20 cellular contexts compared by ENCODE assay signal in the genomic region with DNA sequence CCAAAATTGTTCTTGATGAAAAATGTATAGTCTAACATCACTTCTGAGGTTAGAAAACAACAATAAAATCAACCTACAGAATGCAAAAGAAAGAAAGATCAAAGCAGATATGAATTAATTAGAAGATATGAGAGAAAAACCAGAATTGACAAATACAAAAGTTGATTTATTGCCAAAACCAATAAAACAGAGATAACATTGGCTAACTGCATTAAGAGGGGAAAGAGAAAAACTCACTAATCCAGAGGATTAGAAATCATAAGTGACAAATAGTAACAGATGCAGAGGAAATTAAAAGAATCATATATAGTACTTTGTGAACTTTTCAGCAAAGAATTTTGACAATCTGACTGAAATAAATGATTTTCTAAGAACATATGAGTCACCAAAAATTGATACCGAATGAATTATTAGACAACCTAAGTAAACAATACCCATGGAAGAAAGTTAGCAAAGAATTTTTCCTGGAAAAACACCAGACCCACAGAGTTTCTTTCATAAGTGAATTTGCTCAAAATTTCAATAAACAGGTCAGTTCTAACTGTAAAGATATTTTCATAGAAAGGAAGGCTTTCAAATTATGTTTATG.
DNase-seq lines count a peak whose midpoint lies in the region; ATAC-seq, FAIRE-seq and TF ChIP-seq lines count a peak whose summit lies in the region.
"Had no signal": no experiment of that assay in that cellular context is flagged by ENCODE, and none has a peak within 500 bp of the region (broad histone marks: within the 10 kb centered on the region; RNA-seq: fewer than 3 reads in every experiment).

No MANE protein-coding gene starts in this region.

- no peak for TF ChIP-seq RAD21 in K562 (CRISPR knock-in tag; conservative IDR thresholded peaks at IDR 0.05 in 1 of 2, IDR thresholded peaks at IDR 0.05 in 1 of 2)

- CTCF ChIA-PET in Panc1 (lab: Charles Lee) (no interaction called here), K562 (lab: Yijun Ruan, JAX; ENCODE audit: low intra/inter-chr PET ratio) (no interaction called here)

- H3K27me3 ChIP-seq in Panc1 (ENCODE audit: control insufficient read depth, insufficient read depth, low read length): no peaks in the 10 kb centered on the region
- no peaks in the 10 kb centered on the region for H3K27me3 ChIP-seq in K562 (ENCODE audit: control insufficient read depth in 2 of 2, insufficient read depth in 2 of 2, low read length in 2 of 2)
- H3K27me3 ChIP-seq in smooth muscle cell (ENCODE audit: low read depth): no peaks in the 10 kb centered on the region
- no peaks in the 10 kb centered on the region for H3K27me3 ChIP-seq in H9 (ENCODE audit: insufficient read depth, low read length)
- H3K27me3 ChIP-seq: MG63, SJSA1 had no signal

- H3K36me3 Mint-ChIP-seq in H9 (ENCODE audit: insufficient read depth in 1 of 3, low read depth in 3 of 3): peaks cover 5 to 15% (median 9%) of the 10 kb centered on the region in 3 experiments; a peak in 6 of 7 replicates
- peaks cover 14 to 21% of the 10 kb centered on the region in 2 donors for H3K36me3 Mint-ChIP-seq in stimulated activated naive B cell treated with anti-CD40 and anti-IgM and Interleukin-4, amounts not matched to agents 10 μg/mL and 1 μg/mL and 100 μg/mL, for 72 hours

- H2AK5ac ChIP-seq in H9 (ENCODE audit: insufficient read length, low read length): no peak overlapping the region

- H2BK5ac ChIP-seq in H9 (ENCODE audit: insufficient read length, low read length): no peak overlapping the region

- H3K14ac ChIP-seq in H9 (ENCODE audit: insufficient read depth, low read length): no peak overlapping the region

- H3K56ac ChIP-seq in H9 (ENCODE audit: insufficient read length, low read depth, low read length): no peak overlapping the region

- no peak overlapping the region for H3K4ac ChIP-seq in H9 (ENCODE audit: low read depth, low read length)

- H3K9me3 Mint-ChIP-seq in H9: peaks cover 10 to 12% of the 10 kb centered on the region in 2 experiments; a peak in 4 of 5 replicates
- H3K9me3 Mint-ChIP-seq in stimulated activated naive B cell treated with anti-CD40 and anti-IgM and Interleukin-4, amounts not matched to agents 10 μg/mL and 1 μg/mL and 100 μg/mL, for 72 hours: peaks cover 9 to 13% of the 10 kb centered on the region in 2 donors

- H3K79me2 ChIP-seq in K562 (ENCODE audit: control insufficient read depth, insufficient read depth, low read length) (no peaks in the 10 kb centered on the region), smooth muscle cell (ENCODE audit: low read depth) (peaks cover 45% of the 10 kb centered on the region), H9 (ENCODE audit: insufficient read depth, low read length) (no peaks in the 10 kb centered on the region)

- H3K9me3 ChIP-seq in Panc1 (ENCODE audit: control insufficient read depth, insufficient read depth, low read depth, low read length) (peaks cover 12% of the 10 kb centered on the region; the same call in 1 of the 2 replicates), K562 (replicated peaks; ENCODE audit: control insufficient read depth, insufficient read depth, low read depth, low read length) (no peaks in the 10 kb centered on the region), smooth muscle cell (replicated peaks; ENCODE audit: low read depth) (peaks cover 5% of the 10 kb centered on the region), H9 (ENCODE audit: control insufficient read depth, low read depth, low read length) (no peaks in the 10 kb centered on the region)

- POLR2A ChIA-PET in Panc1 (lab: Charles Lee): no interaction called here
- POLR2A ChIA-PET in K562 (lab: Yijun Ruan, JAX): interaction anchor here (1.5 kb wide), 1 partner anchor 13 kb away, joined by 3 read pairs; no protein-coding TSS in a partner anchor

- H3K4me1 Mint-ChIP-seq in H9: no peaks in the 10 kb centered on the region
- H3K4me1 Mint-ChIP-seq in stimulated activated naive B cell treated with anti-CD40 and anti-IgM and Interleukin-4, amounts not matched to agents 10 μg/mL and 1 μg/mL and 100 μg/mL, for 72 hours: peaks cover 0 to 6% of the 10 kb centered on the region in 2 donors

- H3K27ac Mint-ChIP-seq in H9: no peak overlapping the region
- H3K27ac Mint-ChIP-seq in stimulated activated naive B cell treated with anti-CD40 and anti-IgM and Interleukin-4, amounts not matched to agents 10 μg/mL and 1 μg/mL and 100 μg/mL, for 72 hours: no peak overlapping the region
- H3K27ac Mint-ChIP-seq: HFFc6 had no signal

- H3K9ac ChIP-seq in K562 (ENCODE audit: insufficient read depth in 1 of 2, low read depth in 2 of 2, low read length in 2 of 2): no peak overlapping the region
- H3K9ac ChIP-seq in smooth muscle cell (ENCODE audit: low read depth): no peak overlapping the region
- no peak overlapping the region for H3K9ac ChIP-seq in H9 (ENCODE audit: extremely low read depth, insufficient read length, low read length)
- H3K9ac ChIP-seq: GM23248 had no signal

- no peaks in the 10 kb centered on the region for H3K9me1 ChIP-seq in K562 (ENCODE audit: control insufficient read depth, insufficient read depth, low read length)

- H3K27ac ChIP-seq in Panc1 (ENCODE audit: low read length) (no peak overlapping the region; the same call in 1 of the 2 replicates), K562 (ENCODE audit: extremely low read depth, low read depth, low read length) (no peak overlapping the region), smooth muscle cell (ENCODE audit: low read depth) (peak overlapping the region; percentile 10), H9 (ENCODE audit: insufficient read length, low read depth, low read length) (no peak overlapping the region)
- H3K27ac ChIP-seq: GM23248, HL-60, SJSA1 had no signal

- no peak for TF ChIP-seq POLR2A in K562 (conservative IDR thresholded peaks at IDR 0.05)

- intact Hi-C loops in Panc1 (cut with micrococcal nuclease; ENCODE audit: unreplicated experiment): no loop called here
- intact Hi-C loops in K562 (cut with micrococcal nuclease): no loop called here

- H3K18ac ChIP-seq in H9 (ENCODE audit: insufficient read length, low read depth, low read length): no peak overlapping the region

- no peak overlapping the region for H2BK120ac ChIP-seq in H9 (ENCODE audit: low read depth, low read length, poor library complexity, severe bottlenecking)

- H3K4me3 Mint-ChIP-seq in H9: no peak overlapping the region
- no peak overlapping the region for H3K4me3 Mint-ChIP-seq in stimulated activated naive B cell treated with anti-CD40 and anti-IgM and Interleukin-4, amounts not matched to agents 10 μg/mL and 1 μg/mL and 100 μg/mL, for 72 hours
- H3K4me3 Mint-ChIP-seq: HFFc6 had no signal

- no peak overlapping the region for H3K23ac ChIP-seq in H9 (ENCODE audit: insufficient read length, low read depth, low read length)

- H3K36me3 ChIP-seq in Panc1 (ENCODE audit: control insufficient read depth, insufficient read depth, low read length) (no peaks in the 10 kb centered on the region), K562 (ENCODE audit: control insufficient read depth, insufficient read depth, low read length) (no peaks in the 10 kb centered on the region), smooth muscle cell (ENCODE audit: low read depth) (no peaks in the 10 kb centered on the region)
- H3K36me3 ChIP-seq: SJSA1 had no signal

- H3K4me3 ChIP-seq in Panc1 (ENCODE audit: low read depth in 2 of 2, low read length in 2 of 2): no peak overlapping the region
- no peak overlapping the region for H3K4me3 ChIP-seq in K562
- H3K4me3 ChIP-seq in smooth muscle cell: no peak overlapping the region
- H3K4me3 ChIP-seq: GM23248, MG63, SJSA1 had no signal

- in situ Hi-C loops in Panc1 (cut with HindIII; ENCODE audit: low pct_unique_long_range_greater_than_20kb, low sequenced_read_pairs): no loop called here
- in situ Hi-C loops in K562 (cut with MboI): no loop called here

- no peak for DNase-seq in Panc1 (ENCODE audit: low read depth, low spot score)
- no peak for DNase-seq in K562 (ENCODE audit: extremely low read depth in 1 of 4, low spot score in 3 of 4)
- peak; percentile 51 for DNase-seq in iris pigment epithelial cell (ENCODE audit: low read depth)
- DNase-seq in smooth muscle cell (lab: John Stamatoyannopoulos, UW; ENCODE audit: unreplicated experiment): no peak
- DNase-seq in H9: no peak
- DNase-seq in SHP77 (lab: John Stamatoyannopoulos, UW): no peak
- no peak for DNase-seq in stimulated activated naive B cell treated with anti-CD40 and anti-IgM and Interleukin-4, amounts not matched to agents 10 μg/mL and 1 μg/mL and 100 μg/mL, for 72 hours
- no peak for DNase-seq in NCI-H510A treated with DMSO at 0.1 percent for 48 hours (lab: John Stamatoyannopoulos, UW)
- DNase-seq: C1 segment of cervical spinal cord, DMS53, GM23248, HFFc6, KBM-7, MG63, NCI-H1092 treated with DMSO at 0.1 percent for 48 hours, NCI-H187, NCI-H446, NCI-H748 treated with DMSO at 0.1 percent for 48 hours had no signal

- no peak overlapping the region for H4K5ac ChIP-seq in H9 (ENCODE audit: insufficient read length, low read depth, low read length)

- no peak overlapping the region for H2BK12ac ChIP-seq in H9 (ENCODE audit: insufficient read length, low read depth, low read length)

- ATAC-seq in Panc1 (no peak), K562 (no peak)
- ATAC-seq in stimulated activated naive B cell treated with anti-CD40 and anti-IgM and Interleukin-4, amounts not matched to agents 10 μg/mL and 1 μg/mL and 100 μg/mL, for 72 hours (replicated peaks): no peak

- no peaks in the 10 kb centered on the region; the same call in 1 of the 2 replicates for H3K4me1 ChIP-seq in Panc1 (ENCODE audit: control insufficient read depth, insufficient read depth, low read length)
- no peaks in the 10 kb centered on the region for H3K4me1 ChIP-seq in K562 (replicated peaks in 1 of 2; ENCODE audit: control insufficient read depth in 2 of 2, insufficient read depth in 2 of 2, low read length in 2 of 2)
- H3K4me1 ChIP-seq in smooth muscle cell (ENCODE audit: low read depth): no peaks in the 10 kb centered on the region
- H3K4me1 ChIP-seq in H9 (ENCODE audit: insufficient read depth, low read length): no peaks in the 10 kb centered on the region

- H3K79me1 ChIP-seq in H9 (ENCODE audit: insufficient read depth, low read depth, low read length, poor library complexity, severe bottlenecking): no peaks in the 10 kb centered on the region

- no peak overlapping the region for H2BK20ac ChIP-seq in H9 (ENCODE audit: low read depth, low read length, poor library complexity, severe bottlenecking)

- H3T11ph ChIP-seq in H9 (ENCODE audit: low read length): no peak overlapping the region

- no peaks in the 10 kb centered on the region for H3K23me2 ChIP-seq in H9 (ENCODE audit: insufficient read length, low read depth, low read length, poor library complexity, severe bottlenecking)

- H3K27me3 Mint-ChIP-seq in H9 (ENCODE audit: low read depth): no peaks in the 10 kb centered on the region
- no peaks in the 10 kb centered on the region for H3K27me3 Mint-ChIP-seq in stimulated activated naive B cell treated with anti-CD40 and anti-IgM and Interleukin-4, amounts not matched to agents 10 μg/mL and 1 μg/mL and 100 μg/mL, for 72 hours

- BruUV-seq in Panc1 (replicated peaks; lab: Mats Ljungman, UMichigan) (TSS peak; percentile 38), K562 (replicated peaks; lab: Mats Ljungman, UMichigan) (no TSS peak)

- TF ChIP-seq CTCF in Panc1 (IDR thresholded peaks at IDR 0.05) (no peak), K562 (IDR thresholded peaks at IDR 0.05 in 2 of 3, conservative IDR thresholded peaks at IDR 0.05 in 1 of 3; ENCODE audit: insufficient read depth in 2 of 3, low read depth in 1 of 3, low read length in 3 of 3) (no peak), smooth muscle cell (IDR thresholded peaks at IDR 0.05; ENCODE audit: borderline replicate concordance, insufficient read depth, poor library complexity, severe bottlenecking) (no peak), H9 (conservative IDR thresholded peaks at IDR 0.05) (no peak)

- 17% methylated on average over 1 of the region's 1 CpG for WGBS in K562 (ENCODE audit: insufficient coverage, low coverage, missing lambda C conversion rate)
- WGBS in smooth muscle cell (ENCODE audit: low lambda C conversion rate): 80% methylated on average over 1 of the region's 1 CpG
- WGBS in H9 (ENCODE audit: extremely low coverage, insufficient read length, low lambda C conversion rate): no CpG with 5 or more reads among the region's 1 CpG

- H4K20me1 ChIP-seq in K562 (replicated peaks; ENCODE audit: control insufficient read depth, insufficient read depth, low read length) (no peaks in the 10 kb centered on the region), smooth muscle cell (ENCODE audit: low read depth) (no peaks in the 10 kb centered on the region), H9 (ENCODE audit: control insufficient read depth, insufficient read depth, insufficient read length) (no peaks in the 10 kb centered on the region)

- TF ChIP-seq EP300 in K562 (IDR thresholded peaks at IDR 0.05; ENCODE audit: low read length): no peak

- no peak overlapping the region for H4K91ac ChIP-seq in H9 (ENCODE audit: insufficient read length, low read depth, low read length)

- H2BK15ac ChIP-seq in H9 (ENCODE audit: low read depth, low read length): no peak overlapping the region

- H3K4me2 ChIP-seq in K562 (ENCODE audit: insufficient read depth, low read length) (no peak overlapping the region), smooth muscle cell (no peak overlapping the region), H9 (ENCODE audit: insufficient read depth, insufficient read length, low read length) (no peak overlapping the region)

- H2AFZ ChIP-seq in K562 (ENCODE audit: low read depth, low read length) (no peak overlapping the region), smooth muscle cell (ENCODE audit: low read depth) (no peak overlapping the region), H9 (ENCODE audit: low read length) (no peak overlapping the region)
- H2AFZ ChIP-seq: GM23248 had no signal

- H3F3A ChIP-seq in smooth muscle cell (ENCODE audit: low read depth): no peaks in the 10 kb centered on the region

- FAIRE-seq in K562 (lab: Jason Lieb, UNC): no peak

- no peak overlapping the region for H4K8ac ChIP-seq in H9 (replicated peaks; ENCODE audit: insufficient read length, low read depth, low read length)
